ENCODE assay signal across 15 cellular contexts in genomic region chr7:111535142-111535541, GRCh38.
"Had no signal": no experiment of that assay in that cellular context is flagged by ENCODE, and none has a peak within 500 bp of the region (broad histone marks: within the 10 kb centered on the region; RNA-seq: fewer than 3 reads in every experiment).

No MANE protein-coding gene starts in this region.

- H3K4me3 Mint-ChIP-seq: activated CD4-positive, alpha-beta T cell treated with anti-CD3 and anti-CD28 coated beads, Interleukin-2, amount 10 ng/mL, durations not matched to agents 24 days and 14 days; activated T-cell treated with anti-CD3 and anti-CD28 coated beads, Interleukin-2, amount 50 U/mL, for 72 hours; central memory CD8-positive, alpha-beta T cell had no signal

- H3K36me3 ChIP-seq: ascending aorta, colonic mucosa, neutrophil, spleen, thyroid gland had no signal

- H3K27ac ChIP-seq: ascending aorta, colonic mucosa, foreskin keratinocyte, hepatocyte, neutrophil, spleen, thyroid gland had no signal

- H3K27me3 ChIP-seq: ascending aorta, colonic mucosa, foreskin keratinocyte, hepatocyte, neutrophil, spleen, thyroid gland had no signal

- H3K4me1 Mint-ChIP-seq: activated CD4-positive, alpha-beta T cell treated with anti-CD3 and anti-CD28 coated beads, Interleukin-2, amount 10 ng/mL, durations not matched to agents 24 days and 14 days; central memory CD8-positive, alpha-beta T cell had no signal

- DNase-seq: activated CD4-positive, alpha-beta T cell treated with anti-CD3 and anti-CD28 coated beads, Interleukin-2, amount 10 ng/mL, durations not matched to agents 24 days and 14 days; activated effector memory CD4-positive, alpha-beta T cell treated with anti-CD3 and anti-CD28 coated beads, Interleukin-2, amount 50 U/mL, for 16 hours; activated naive CD4-positive, alpha-beta T cell treated with anti-CD3 and anti-CD28 coated beads, Interleukin-2, amount 50 U/mL, for 16 hours; activated T-cell treated with anti-CD3 and anti-CD28 coated beads, Interleukin-2, amount 50 U/mL, for 72 hours; colonic mucosa; foreskin keratinocyte; mesenchymal stem cell; naive thymus-derived CD8-positive, alpha-beta T cell; spleen; stimulated activated naive CD4-positive, alpha-beta T cell; thyroid gland had no signal

- ATAC-seq: activated T-cell treated with anti-CD3 and anti-CD28 coated beads, Interleukin-2, amount 50 U/mL, for 72 hours; foreskin keratinocyte; naive thymus-derived CD8-positive, alpha-beta T cell had no signal

- H3K27ac Mint-ChIP-seq: activated CD4-positive, alpha-beta T cell treated with anti-CD3 and anti-CD28 coated beads, Interleukin-2, amount 10 ng/mL, durations not matched to agents 24 days and 14 days; activated T-cell treated with anti-CD3 and anti-CD28 coated beads, Interleukin-2, amount 50 U/mL, for 72 hours; naive thymus-derived CD8-positive, alpha-beta T cell had no signal

- H3K4me3 ChIP-seq: ascending aorta, colonic mucosa, hepatocyte, spleen, thyroid gland had no signal

- H3K27me3 Mint-ChIP-seq: activated CD4-positive, alpha-beta T cell treated with anti-CD3 and anti-CD28 coated beads, Interleukin-2, amount 10 ng/mL, durations not matched to agents 24 days and 14 days; central memory CD8-positive, alpha-beta T cell; naive thymus-derived CD8-positive, alpha-beta T cell had no signal

- H3K4me2 ChIP-seq: hepatocyte had no signal

- H3K4me1 ChIP-seq: colonic mucosa, foreskin keratinocyte had no signal

- H3K9me3 Mint-ChIP-seq: activated CD4-positive, alpha-beta T cell treated with anti-CD3 and anti-CD28 coated beads, Interleukin-2, amount 10 ng/mL, durations not matched to agents 24 days and 14 days; activated T-cell treated with anti-CD3 and anti-CD28 coated beads, Interleukin-2, amount 50 U/mL, for 72 hours; central memory CD8-positive, alpha-beta T cell; naive thymus-derived CD8-positive, alpha-beta T cell had no signal

- H3K9me3 ChIP-seq: ascending aorta, colonic mucosa, neutrophil, spleen, thyroid gland had no signal
